ENCODE assay signal across 9 cellular contexts in genomic region chr18:43396266-43396665, GRCh38.
DNase-seq lines count a peak whose midpoint lies in the region; ATAC-seq and TF ChIP-seq lines count a peak whose summit lies in the region.
"Had no signal": no experiment of that assay in that cellular context is flagged by ENCODE, and none has a peak within 500 bp of the region (broad histone marks: within the 10 kb centered on the region; RNA-seq: fewer than 3 reads in every experiment).

No MANE protein-coding gene starts in this region.

- H3K4me1 Mint-ChIP-seq in activated T-cell treated with anti-CD3 and anti-CD28 coated beads, Interleukin-2, amount 50 U/mL, for 72 hours (ENCODE audit: low read depth): no peaks in the 10 kb centered on the region

- TF ChIP-seq POLR2A in tibial nerve (IDR thresholded peaks at IDR 0.05): no peak

- H3K9me3 Mint-ChIP-seq in activated T-cell treated with anti-CD3 and anti-CD28 coated beads, Interleukin-2, amount 50 U/mL, for 72 hours: peaks cover 0 to 4% of the 10 kb centered on the region in 2 donors

- H3K27ac Mint-ChIP-seq in activated T-cell treated with anti-CD3 and anti-CD28 coated beads, Interleukin-2, amount 50 U/mL, for 72 hours: no peak overlapping the region

- no peaks in the 10 kb centered on the region for H3K9me2 ChIP-seq in OCI-LY7 (ENCODE audit: insufficient read depth, low read length)

- H3K27me3 ChIP-seq in cardiac muscle cell (no peaks in the 10 kb centered on the region), tibial nerve (no peaks in the 10 kb centered on the region)
- H3K27me3 ChIP-seq: esophagus squamous epithelium had no signal

- H3K27ac ChIP-seq in cardiac muscle cell (no peak overlapping the region), OCI-LY7 (ENCODE audit: low read depth, low read length, poor library complexity, severe bottlenecking) (no peak overlapping the region), tibial nerve (no peak overlapping the region)
- H3K27ac ChIP-seq: esophagus squamous epithelium had no signal

- no peaks in the 10 kb centered on the region for H3K79me2 ChIP-seq in OCI-LY7 (ENCODE audit: insufficient read depth, low read depth, low read length)

- H3K9me3 ChIP-seq in cardiac muscle cell (ENCODE audit: low read depth): no peaks in the 10 kb centered on the region
- H3K9me3 ChIP-seq in OCI-LY7 (ENCODE audit: low read length): no peaks in the 10 kb centered on the region
- no peaks in the 10 kb centered on the region for H3K9me3 ChIP-seq in tibial nerve
- H3K9me3 ChIP-seq: esophagus squamous epithelium had no signal

- H3K27me3 Mint-ChIP-seq in activated T-cell treated with anti-CD3 and anti-CD28 coated beads, Interleukin-2, amount 50 U/mL, for 72 hours (ENCODE audit: low read depth): no peaks in the 10 kb centered on the region

- no peak overlapping the region for H3K4me3 Mint-ChIP-seq in activated T-cell treated with anti-CD3 and anti-CD28 coated beads, Interleukin-2, amount 50 U/mL, for 72 hours

- peak; percentile 34 to 40 for DNase-seq in cardiac muscle cell (ENCODE audit: low read depth in 1 of 2, low spot score in 1 of 2)
- DNase-seq in left cardiac atrium: no peak
- DNase-seq in OCI-LY7 (ENCODE audit: low spot score): no peak
- peak; percentile 12 for DNase-seq in fibroblast of villous mesenchyme (ENCODE audit: low read depth)
- no peak for DNase-seq in tibial nerve (ENCODE audit: low spot score in 2 of 2)
- no peak for DNase-seq in HuH-7.5 (ENCODE audit: low spot score)
- DNase-seq in activated T-cell treated with anti-CD3 and anti-CD28 coated beads, Interleukin-2, amount 50 U/mL, for 72 hours: no peak
- DNase-seq: esophagus squamous epithelium had no signal

- ATAC-seq in left cardiac atrium (no peak), HG03521 (IDR thresholded peaks at IDR 0.05; ENCODE audit: unreplicated experiment) (no peak)
- ATAC-seq in activated T-cell treated with anti-CD3 and anti-CD28 coated beads, Interleukin-2, amount 50 U/mL, for 72 hours (replicated peaks in 1 of 2): no peak

- peaks cover 0 to 1% of the 10 kb centered on the region in 2 donors for H3K36me3 Mint-ChIP-seq in activated T-cell treated with anti-CD3 and anti-CD28 coated beads, Interleukin-2, amount 50 U/mL, for 72 hours (ENCODE audit: insufficient read depth in 2 of 2)

- intact Hi-C loops in left cardiac atrium (cut with DNase I) (loop anchor here in 1 of 2 donors (2.0 to 10.0 kb wide), 2 partner anchors 1281 to 1341 kb away; no protein-coding TSS in a partner anchor), OCI-LY7 (cut with micrococcal nuclease; ENCODE audit: unreplicated experiment) (no loop called here)

- TF ChIP-seq CTCF in cardiac muscle cell (IDR thresholded peaks at IDR 0.05; ENCODE audit: low read depth, low read length) (peak; percentile 36), OCI-LY7 (conservative IDR thresholded peaks at IDR 0.05; ENCODE audit: low read length) (0 out of 2 replicates have a peak, but pooled peaks have one; percentile 49), fibroblast of villous mesenchyme (IDR thresholded peaks at IDR 0.05; ENCODE audit: insufficient read depth, low read depth, low read length) (peak; percentile 35), tibial nerve (IDR thresholded peaks at IDR 0.05) (peak; percentile 3 to 32 (median 26))

- POLR2A ChIA-PET in OCI-LY7 (lab: Charles Lee): no interaction called here

- CTCF ChIA-PET in OCI-LY7 (lab: Charles Lee; ENCODE audit: unreplicated experiment): no interaction called here

- H3K4me3 ChIP-seq in cardiac muscle cell (no peak overlapping the region), OCI-LY7 (ENCODE audit: low read depth, low read length, poor library complexity, severe bottlenecking) (no peak overlapping the region), fibroblast of villous mesenchyme (ENCODE audit: low read depth, low read length) (no peak overlapping the region), tibial nerve (no peak overlapping the region)
- H3K4me3 ChIP-seq: esophagus squamous epithelium had no signal

- no peaks in the 10 kb centered on the region for H4K20me1 ChIP-seq in OCI-LY7 (ENCODE audit: insufficient read depth, low read length)

- H3K36me3 ChIP-seq in cardiac muscle cell (no peaks in the 10 kb centered on the region), OCI-LY7 (ENCODE audit: insufficient read depth, low read length) (no peaks in the 10 kb centered on the region), tibial nerve (no peaks in the 10 kb centered on the region)
- H3K36me3 ChIP-seq: esophagus squamous epithelium had no signal

- no peak overlapping the region for H3K4me2 ChIP-seq in OCI-LY7 (ENCODE audit: low read length)

- WGBS in tibial nerve, 2 donors: 3 to 7% methylated on average over 1 of the region's 1 CpG

- TF ChIP-seq EP300 in tibial nerve (IDR thresholded peaks at IDR 0.05): no peak

- H3K4me1 ChIP-seq in cardiac muscle cell (ENCODE audit: low read depth): no peaks in the 10 kb centered on the region
- no peaks in the 10 kb centered on the region for H3K4me1 ChIP-seq in OCI-LY7 (ENCODE audit: insufficient read depth, low read length, poor library complexity, severe bottlenecking)
- peaks cover 0 to 11% (median 0%) of the 10 kb centered on the region in 4 donors for H3K4me1 ChIP-seq in tibial nerve
- H3K4me1 ChIP-seq: esophagus squamous epithelium had no signal

- no TSS peak for BruUV-seq in OCI-LY7 (replicated peaks; lab: Mats Ljungman, UMichigan)

- no peak overlapping the region for H2AFZ ChIP-seq in OCI-LY7 (ENCODE audit: low read length)

Comparison
In these comparisons a context has a peak if more than half of its experiments do, and no peak if none do; other contexts are left out.
1. DNase-seq: peak in cardiac muscle cell (2 of 2) and fibroblast of villous mesenchyme (single experiment); none in left cardiac atrium (single experiment), OCI-LY7 (single experiment), tibial nerve (0 of 2), HuH-7.5 (single experiment) and activated T-cell treated with anti-CD3 and anti-CD28 coated beads, Interleukin-2, amount 50 U/mL, for 72 hours (0 of 2).
2. Peak in every context shown above with its lines, with median percentiles within 50 percentile points of each other: CTCF ChIP-seq.